Comparison of ENCODE assay signal across 8 cellular contexts in genomic region chr9:35070823-35071813, GRCh38. TPM values are rescaled to one million over a fixed set of nuclear protein-coding genes. Genes with fewer than 3 reads are reported as not detected.
DNase-seq lines count a peak whose midpoint lies in the region; ATAC-seq and TF ChIP-seq lines count a peak whose summit lies in the region.

No MANE protein-coding gene starts in this region.

- ATAC-seq in Right ventricle myocardium superior (ENCODE audit: poor library complexity): no peak
- no peak for ATAC-seq in HG02763 (IDR thresholded peaks at IDR 0.05; ENCODE audit: unreplicated experiment)
- no peak for ATAC-seq in HG02938 (IDR thresholded peaks at IDR 0.05; ENCODE audit: unreplicated experiment)

- peak overlapping the region; percentile 98 for H3K9ac ChIP-seq in stomach smooth muscle (ENCODE audit: low read length in 2 of 2)

- H3K4me3 ChIP-seq in cardiac muscle cell (peak overlapping the region; percentile 96), stomach smooth muscle (ENCODE audit: low read length in 2 of 2) (peak overlapping the region; percentile 76 to 84)

- H3K27ac Mint-ChIP-seq in activated naive CD8-positive, alpha-beta T cell treated with anti-CD3 and anti-CD28 coated beads for 36 hours: peak overlapping the region; percentile 95

- no peaks in the 10 kb centered on the region for H3K9me3 Mint-ChIP-seq in activated naive CD8-positive, alpha-beta T cell treated with anti-CD3 and anti-CD28 coated beads for 36 hours

- intact Hi-C loops in Right ventricle myocardium superior (cut with DNase I): no loop called here

- no peak for TF ChIP-seq CTCF in cardiac muscle cell (IDR thresholded peaks at IDR 0.05; ENCODE audit: low read depth, low read length)

- H3K4me1 ChIP-seq in cardiac muscle cell (ENCODE audit: low read depth) (peaks cover 19% of the 10 kb centered on the region), stomach smooth muscle (ENCODE audit: control insufficient read depth, insufficient read depth, low read length) (peaks cover 36% of the 10 kb centered on the region)

- peaks cover 66% of the 10 kb centered on the region for H3K36me3 Mint-ChIP-seq in activated naive CD8-positive, alpha-beta T cell treated with anti-CD3 and anti-CD28 coated beads for 36 hours

- DNase-seq in cardiac muscle cell (ENCODE audit: low read depth in 1 of 2, low spot score in 1 of 2): peak in 1 of 2 donors; percentile 29
- DNase-seq in Right ventricle myocardium superior: no peak
- DNase-seq in activated naive CD8-positive, alpha-beta T cell treated with anti-CD3 and anti-CD28 coated beads for 36 hours: no peak
- DNase-seq in iris pigment epithelial cell (ENCODE audit: low read depth): peak; percentile 59
- DNase-seq in effector CD8-positive, alpha-beta T cell (lab: John Stamatoyannopoulos, UW): no peak

- H3K27ac ChIP-seq in cardiac muscle cell (peak overlapping the region; percentile 100), stomach smooth muscle (ENCODE audit: low read length) (peak overlapping the region; percentile 99)

- H3K9me3 ChIP-seq in cardiac muscle cell (ENCODE audit: low read depth): no peaks in the 10 kb centered on the region
- H3K9me3 ChIP-seq in stomach smooth muscle (ENCODE audit: control insufficient read depth in 2 of 2, low read length in 2 of 2): no peaks in the 10 kb centered on the region

- peaks cover 6% of the 10 kb centered on the region for H3K27me3 Mint-ChIP-seq in activated naive CD8-positive, alpha-beta T cell treated with anti-CD3 and anti-CD28 coated beads for 36 hours

- H3K27me3 ChIP-seq in cardiac muscle cell (no peaks in the 10 kb centered on the region), stomach smooth muscle (ENCODE audit: control insufficient read depth in 1 of 2, insufficient read depth in 2 of 2, low read length in 2 of 2) (no peaks in the 10 kb centered on the region)

- H3K36me3 ChIP-seq in cardiac muscle cell (peaks cover 18% of the 10 kb centered on the region), stomach smooth muscle (ENCODE audit: control insufficient read depth in 2 of 2, insufficient read depth in 2 of 2, low read length in 2 of 2) (peaks cover 16 to 23% of the 10 kb centered on the region in 2 donors)

- peaks cover 47% of the 10 kb centered on the region for H3K4me1 Mint-ChIP-seq in activated naive CD8-positive, alpha-beta T cell treated with anti-CD3 and anti-CD28 coated beads for 36 hours

- peak overlapping the region; percentile 93 for H3K4me3 Mint-ChIP-seq in activated naive CD8-positive, alpha-beta T cell treated with anti-CD3 and anti-CD28 coated beads for 36 hours

RNA-seq across cellular contexts. Expression of gene VCP, which starts 1.3 kb away (rescaled TPM):
- total RNA-seq in cardiac muscle cell (226 and 328 TPM in 2 replicates), Right ventricle myocardium superior (217 TPM)
- polyA plus RNA-seq in cardiac muscle cell: 301 and 338 TPM in 2 replicates
- 100 to 1,000 TPM; 264 to 289 TPM for total RNA-seq in activated naive CD8-positive, alpha-beta T cell treated with anti-CD3 and anti-CD28 coated beads for 36 hours

RNA-seq across cellular contexts. Expression of gene FANCG, which starts 8.6 kb away (rescaled TPM):
- total RNA-seq in cardiac muscle cell (22.8 and 32.8 TPM in 2 replicates), Right ventricle myocardium superior (4.8 TPM)
- 31.7 and 46.5 TPM in 2 replicates for polyA plus RNA-seq in cardiac muscle cell
- total RNA-seq in activated naive CD8-positive, alpha-beta T cell treated with anti-CD3 and anti-CD28 coated beads for 36 hours: 100 to 1,000 TPM in 1 of 2 experiments, 10 to 100 TPM in 1; 92.8 to 113 TPM

RNA-seq across cellular contexts. Expression of gene PIGO, which starts 25.3 kb away (rescaled TPM):
- total RNA-seq in cardiac muscle cell: 23.6 and 26.9 TPM in 2 replicates
- 35.1 and 36.0 TPM in 2 replicates for polyA plus RNA-seq in cardiac muscle cell
- total RNA-seq in Right ventricle myocardium superior: 8.2 TPM
- 10 to 100 TPM; 24.3 to 25.4 TPM for total RNA-seq in activated naive CD8-positive, alpha-beta T cell treated with anti-CD3 and anti-CD28 coated beads for 36 hours

RNA-seq across cellular contexts. Expression of gene STOML2, which starts 31.8 kb away (rescaled TPM):
- 151 TPM in 2 replicates for total RNA-seq in cardiac muscle cell
- 201 and 219 TPM in 2 replicates for polyA plus RNA-seq in cardiac muscle cell
- 152 TPM for total RNA-seq in Right ventricle myocardium superior
- total RNA-seq in activated naive CD8-positive, alpha-beta T cell treated with anti-CD3 and anti-CD28 coated beads for 36 hours: 100 to 1,000 TPM; 260 to 271 TPM

RNA-seq across cellular contexts. Expression of gene ATOSB, which starts 44.5 kb away (rescaled TPM):
- 31.3 and 46.0 TPM in 2 replicates for total RNA-seq in cardiac muscle cell
- polyA plus RNA-seq in cardiac muscle cell: 25.5 and 29.5 TPM in 2 replicates
- total RNA-seq in Right ventricle myocardium superior: 12.9 TPM
- 1 to 10 TPM; 3.8 to 4.1 TPM for total RNA-seq in activated naive CD8-positive, alpha-beta T cell treated with anti-CD3 and anti-CD28 coated beads for 36 hours
